Comparison of ENCODE assay signal across 1 cellular context in the genomic region with DNA sequence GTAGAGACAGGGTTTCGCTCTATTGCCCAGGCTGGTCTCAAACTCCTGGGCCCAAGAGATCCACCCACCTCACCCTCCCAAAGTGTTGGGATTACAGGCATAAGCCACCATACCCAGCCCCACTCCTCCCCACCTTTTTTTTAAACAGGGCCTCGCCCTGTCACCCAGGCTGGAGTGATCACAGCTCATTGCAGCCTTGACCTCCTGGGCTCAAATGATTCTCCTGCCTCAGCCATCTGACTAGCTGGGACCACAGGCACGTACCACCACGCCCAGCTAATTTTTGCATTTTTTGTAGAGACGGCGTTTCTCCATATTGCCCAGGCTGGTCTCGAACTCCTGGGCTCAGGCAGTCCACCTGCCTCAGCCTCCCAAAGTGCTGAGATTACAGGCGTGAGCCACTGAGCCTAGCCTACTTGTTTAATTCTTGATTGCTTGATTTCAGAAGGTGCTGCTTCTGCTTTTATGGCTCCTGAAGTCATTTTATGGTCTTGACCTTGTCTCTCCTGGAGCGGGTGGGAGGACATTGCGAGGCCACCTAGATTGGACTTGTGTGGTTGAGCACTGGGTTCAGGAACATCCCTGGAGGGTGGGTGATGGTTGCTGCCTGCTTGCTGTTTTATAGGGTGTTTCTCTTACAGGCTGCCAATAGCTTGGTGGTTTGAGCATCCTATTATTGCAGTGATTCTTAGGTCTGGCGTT.
TF ChIP-seq lines count a peak whose summit lies in the region.

No MANE protein-coding gene starts in this region.

TF ChIP-seq in K562, 482 proteins besides CTCF, POLR2A, EP300 and RAD21:
- TF ChIP-seq, protein P1, sequence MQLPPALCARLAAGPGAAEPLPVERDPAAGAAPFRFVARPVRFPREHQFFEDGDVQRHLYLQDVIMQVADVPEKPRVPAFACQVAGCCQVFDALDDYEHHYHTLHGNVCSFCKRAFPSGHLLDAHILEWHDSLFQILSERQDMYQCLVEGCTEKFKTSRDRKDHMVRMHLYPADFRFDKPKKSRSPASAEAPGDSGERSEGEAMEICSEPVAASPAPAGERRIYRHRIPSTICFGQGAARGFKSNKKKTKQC (CRISPR knock-in tag; IDR thresholded peaks at IDR 0.05), result 0 out of 2 replicates have a peak, but pooled peaks have one; percentile 28
- TF ChIP-seq, protein P2, sequence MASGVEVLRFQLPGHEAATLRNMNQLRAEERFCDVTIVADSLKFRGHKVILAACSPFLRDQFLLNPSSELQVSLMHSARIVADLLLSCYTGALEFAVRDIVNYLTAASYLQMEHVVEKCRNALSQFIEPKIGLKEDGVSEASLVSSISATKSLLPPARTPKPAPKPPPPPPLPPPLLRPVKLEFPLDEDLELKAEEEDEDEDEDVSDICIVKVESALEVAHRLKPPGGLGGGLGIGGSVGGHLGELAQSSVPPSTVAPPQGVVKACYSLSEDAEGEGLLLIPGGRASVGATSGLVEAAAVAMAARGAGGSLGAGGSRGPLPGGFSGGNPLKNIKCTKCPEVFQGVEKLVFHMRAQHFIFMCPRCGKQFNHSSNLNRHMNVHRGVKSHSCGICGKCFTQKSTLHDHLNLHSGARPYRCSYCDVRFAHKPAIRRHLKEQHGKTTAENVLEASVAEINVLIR (CRISPR knock-in tag; IDR thresholded peaks at IDR 0.05), result no peak
